Comparison of ENCODE assay signal across 1 cellular context in the genomic region with DNA sequence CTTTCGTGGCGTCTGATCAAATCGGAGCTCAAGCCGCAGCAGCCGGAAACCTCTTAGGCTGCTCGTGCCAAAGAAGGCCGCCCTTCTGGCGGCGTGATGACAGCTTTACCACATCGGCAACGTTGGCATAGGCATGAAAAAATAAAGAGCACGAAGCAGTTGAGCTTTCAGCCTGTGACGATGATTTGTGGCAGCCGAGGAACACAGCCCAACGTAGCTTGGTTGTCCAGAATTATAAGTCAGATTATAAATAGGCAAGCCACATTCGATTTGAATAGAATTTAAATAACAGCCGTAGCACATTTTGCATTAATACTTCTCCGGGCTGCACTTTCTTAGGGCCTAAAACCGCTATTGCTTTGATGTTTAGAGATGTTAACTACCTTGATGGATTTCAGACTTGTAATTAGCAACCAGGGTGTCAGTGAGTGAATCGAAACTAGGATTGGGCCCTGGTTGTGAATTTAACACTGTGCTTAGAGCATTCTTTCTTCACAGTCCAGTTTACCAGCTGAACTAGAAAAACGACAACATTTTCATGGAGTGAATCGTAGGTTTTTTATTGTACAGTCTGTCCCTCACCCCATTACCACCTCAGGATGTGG.
TF ChIP-seq lines count a peak whose summit lies in the region.

No MANE protein-coding gene starts in this region.

TF ChIP-seq in SK-N-SH, 30 proteins besides CTCF, POLR2A, EP300 and RAD21 (continued from another document):
- TF ChIP-seq, protein P1, sequence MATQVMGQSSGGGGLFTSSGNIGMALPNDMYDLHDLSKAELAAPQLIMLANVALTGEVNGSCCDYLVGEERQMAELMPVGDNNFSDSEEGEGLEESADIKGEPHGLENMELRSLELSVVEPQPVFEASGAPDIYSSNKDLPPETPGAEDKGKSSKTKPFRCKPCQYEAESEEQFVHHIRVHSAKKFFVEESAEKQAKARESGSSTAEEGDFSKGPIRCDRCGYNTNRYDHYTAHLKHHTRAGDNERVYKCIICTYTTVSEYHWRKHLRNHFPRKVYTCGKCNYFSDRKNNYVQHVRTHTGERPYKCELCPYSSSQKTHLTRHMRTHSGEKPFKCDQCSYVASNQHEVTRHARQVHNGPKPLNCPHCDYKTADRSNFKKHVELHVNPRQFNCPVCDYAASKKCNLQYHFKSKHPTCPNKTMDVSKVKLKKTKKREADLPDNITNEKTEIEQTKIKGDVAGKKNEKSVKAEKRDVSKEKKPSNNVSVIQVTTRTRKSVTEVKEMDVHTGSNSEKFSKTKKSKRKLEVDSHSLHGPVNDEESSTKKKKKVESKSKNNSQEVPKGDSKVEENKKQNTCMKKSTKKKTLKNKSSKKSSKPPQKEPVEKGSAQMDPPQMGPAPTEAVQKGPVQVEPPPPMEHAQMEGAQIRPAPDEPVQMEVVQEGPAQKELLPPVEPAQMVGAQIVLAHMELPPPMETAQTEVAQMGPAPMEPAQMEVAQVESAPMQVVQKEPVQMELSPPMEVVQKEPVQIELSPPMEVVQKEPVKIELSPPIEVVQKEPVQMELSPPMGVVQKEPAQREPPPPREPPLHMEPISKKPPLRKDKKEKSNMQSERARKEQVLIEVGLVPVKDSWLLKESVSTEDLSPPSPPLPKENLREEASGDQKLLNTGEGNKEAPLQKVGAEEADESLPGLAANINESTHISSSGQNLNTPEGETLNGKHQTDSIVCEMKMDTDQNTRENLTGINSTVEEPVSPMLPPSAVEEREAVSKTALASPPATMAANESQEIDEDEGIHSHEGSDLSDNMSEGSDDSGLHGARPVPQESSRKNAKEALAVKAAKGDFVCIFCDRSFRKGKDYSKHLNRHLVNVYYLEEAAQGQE (IDR thresholded peaks at IDR 0.05; ENCODE audit: low read depth, low read length): no peak
- TF ChIP-seq EZH2phosphoT487 (IDR thresholded peaks at IDR 0.05; ENCODE audit: borderline replicate concordance, low read depth) (no peak), MXI1 (IDR thresholded peaks at IDR 0.05; ENCODE audit: low read depth, low read length) (peak; percentile 16; the same call in 1 of the 2 replicates), FOXJ3 (CRISPR knock-in tag; IDR thresholded peaks at IDR 0.05) (no peak), SIN3A (IDR thresholded peaks at IDR 0.05; ENCODE audit: borderline replicate concordance, low read depth, low read length) (0 out of 2 replicates have a peak, but pooled peaks have one; percentile 60), GATA2 (CRISPR knock-in tag; IDR thresholded peaks at IDR 0.05) (no peak), SMC3 (IDR thresholded peaks at IDR 0.05; ENCODE audit: low read depth, low read length) (no peak), JUND (IDR thresholded peaks at IDR 0.05) (no peak), GABPA (IDR thresholded peaks at IDR 0.05; ENCODE audit: low read depth) (no peak), USF2 (IDR thresholded peaks at IDR 0.05; ENCODE audit: borderline replicate concordance, low read depth, low read length) (no peak), TAF1 (IDR thresholded peaks at IDR 0.05; ENCODE audit: borderline replicate concordance, low read depth, low read length) (no peak), FOSL2 (IDR thresholded peaks at IDR 0.05; ENCODE audit: borderline replicate concordance, low read depth) (no peak), RFX5 (IDR thresholded peaks at IDR 0.05; ENCODE audit: low read length) (no peak), FOXM1 (IDR thresholded peaks at IDR 0.05; ENCODE audit: low read depth) (no peak), TCF12 (IDR thresholded peaks at IDR 0.05) (no peak), CHD2 (IDR thresholded peaks at IDR 0.05; ENCODE audit: low read length, partially characterized antibody) (no peak), RCOR1 (IDR thresholded peaks at IDR 0.05; ENCODE audit: low read length) (no peak), ZBTB33 (IDR thresholded peaks at IDR 0.05; ENCODE audit: borderline replicate concordance, low read depth) (no peak), POLR2AphosphoS5 (IDR thresholded peaks at IDR 0.05; ENCODE audit: low read depth, low read length) (no peak)
- TF ChIP-seq, protein P2, sequence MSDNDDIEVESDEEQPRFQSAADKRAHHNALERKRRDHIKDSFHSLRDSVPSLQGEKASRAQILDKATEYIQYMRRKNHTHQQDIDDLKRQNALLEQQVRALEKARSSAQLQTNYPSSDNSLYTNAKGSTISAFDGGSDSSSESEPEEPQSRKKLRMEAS (IDR thresholded peaks at IDR 0.05; ENCODE audit: low read depth): peak; percentile 66
